Comparison of ENCODE assay signal across 24 cellular contexts in genomic region chr1:186113454-186113853, GRCh38.
"Had no signal": no experiment of that assay in that cellular context is flagged by ENCODE, and none has a peak within 500 bp of the region (broad histone marks: within the 10 kb centered on the region; RNA-seq: fewer than 3 reads in every experiment).

No MANE protein-coding gene starts in this region.

- H3K4me1 ChIP-seq: foreskin keratinocyte, gastroesophageal sphincter, heart left ventricle, left lung, parathyroid adenoma, right lobe of liver, tibial nerve, upper lobe of left lung had no signal

- DNase-seq: effector CD8-positive, alpha-beta T cell; endodermal cell; foreskin keratinocyte; heart left ventricle; left cardiac atrium; left lung; mesenchymal stem cell; mucosa of descending colon; naive B cell; right lobe of liver; small intestine; stimulated activated CD4-positive, alpha-beta T cell treated with anti-CD3 and anti-CD28 coated beads, Interleukin-15, amount 100 ng/mL, for 24 hours; stimulated activated CD4-positive, alpha-beta T cell treated with anti-CD3 and anti-CD28 coated beads, Interleukin-2, amount 100 ng/mL, for 48 hours; stimulated activated naive B cell treated with anti-CD40 and anti-IgM and Interleukin-4, amounts not matched to agents 10 μg/mL and 1 μg/mL and 100 μg/mL, for 72 hours; upper lobe of left lung had no signal

- ATAC-seq: esophagus mucosa; foreskin keratinocyte; gastroesophageal sphincter; heart left ventricle; left cardiac atrium; left lung; mucosa of descending colon; natural killer cell treated with Interleukin-12 subunit alpha and Interleukin-12 subunit beta and Interleukin-15 and Interleukin-18, amount 100 ng/mL, for 72 hours; right lobe of liver; stimulated activated naive B cell treated with anti-CD40 and anti-IgM and Interleukin-4, amounts not matched to agents 10 μg/mL and 1 μg/mL and 100 μg/mL, for 72 hours had no signal

- H3K4me3 ChIP-seq: gastroesophageal sphincter, heart left ventricle, hepatocyte, left lung, mucosa of descending colon, right lobe of liver, thoracic aorta, tibial nerve, upper lobe of left lung had no signal

- H3K36me3 ChIP-seq: left lung, neutrophil, right lobe of liver, tibial nerve had no signal

- H3K9ac ChIP-seq: parathyroid adenoma had no signal

- H3K27ac ChIP-seq: epithelial cell of prostate, foreskin keratinocyte, gastroesophageal sphincter, heart left ventricle, hepatocyte, left lung, neutrophil, parathyroid adenoma, right lobe of liver, thoracic aorta, tibial nerve, upper lobe of left lung had no signal

- H2AFZ ChIP-seq: hepatocyte, parathyroid adenoma had no signal

- H3K4me2 ChIP-seq: hepatocyte had no signal

- H3K79me2 ChIP-seq: hepatocyte, parathyroid adenoma had no signal

- H3K27me3 ChIP-seq: foreskin keratinocyte, gastroesophageal sphincter, heart left ventricle, hepatocyte, left lung, neutrophil, right lobe of liver, tibial nerve, upper lobe of left lung had no signal

- H3K9me3 ChIP-seq: gastroesophageal sphincter, heart left ventricle, left lung, mucosa of descending colon, neutrophil, right lobe of liver, thoracic aorta, tibial nerve, upper lobe of left lung had no signal
